In genomic region chr7:110911632-110912031, GRCh38 we compare ENCODE assay signal across 29 cellular contexts.
DNase-seq lines count a peak whose midpoint lies in the region; FAIRE-seq and TF ChIP-seq lines count a peak whose summit lies in the region.
"Had no signal": no experiment of that assay in that cellular context is flagged by ENCODE, and none has a peak within 500 bp of the region (broad histone marks: within the 10 kb centered on the region; RNA-seq: fewer than 3 reads in every experiment).

No MANE protein-coding gene starts in this region.

- H3K27me3 ChIP-seq in neural cell (ENCODE audit: insufficient read depth, low read depth, low read length) = no peaks in the 10 kb centered on the region
- H3K27me3 ChIP-seq: BE2C; BLaER1; BLaER1 treated with 17β-estradiol and CSF1 and Interleukin-3, amounts not matched to agents 10 nM and 100 nM had no signal

- H3K27ac ChIP-seq in neural cell (ENCODE audit: low read length) = no peak overlapping the region
- H3K27ac ChIP-seq: 22Rv1; A549; BLaER1; BLaER1 treated with 17β-estradiol and CSF1 and Interleukin-3, amounts not matched to agents 10 nM and 100 nM; C4-2B had no signal

- no peaks in the 10 kb centered on the region for H3K9me2 ChIP-seq in neural cell (ENCODE audit: insufficient read depth, low read length)

- no peaks in the 10 kb centered on the region for H4K20me1 ChIP-seq in neural cell (ENCODE audit: insufficient read depth)
- H4K20me1 ChIP-seq: BLaER1; BLaER1 treated with 17β-estradiol and CSF1 and Interleukin-3, amounts not matched to agents 10 nM and 100 nM had no signal

- no peaks in the 10 kb centered on the region for H3K36me3 ChIP-seq in neural cell (ENCODE audit: insufficient read depth, low read length)
- H3K36me3 ChIP-seq: BE2C; BLaER1; BLaER1 treated with 17β-estradiol and CSF1 and Interleukin-3, amounts not matched to agents 10 nM and 100 nM had no signal

- no peak for TF ChIP-seq CTCF in D721Med (IDR thresholded peaks at IDR 0.05; ENCODE audit: insufficient read depth, missing control alignments)
- no peak for TF ChIP-seq CTCF in neural cell (IDR thresholded peaks at IDR 0.05; ENCODE audit: poor library complexity, severe bottlenecking)

- H3K4me3 ChIP-seq in neural cell (ENCODE audit: low read length) = no peak overlapping the region
- H3K4me3 ChIP-seq: A549; BLaER1; BLaER1 treated with 17β-estradiol and CSF1 and Interleukin-3, amounts not matched to agents 10 nM and 100 nM had no signal

- H3K79me2 ChIP-seq in neural cell (replicated peaks; ENCODE audit: insufficient read depth, low read length) = no peaks in the 10 kb centered on the region

- H3F3A ChIP-seq in neural cell (ENCODE audit: insufficient read depth, low read length, poor library complexity, severe bottlenecking) = no peaks in the 10 kb centered on the region

- FAIRE-seq in D721Med (lab: Jason Lieb, UNC) (peak; percentile 51), GM19239 (lab: Jason Lieb, UNC) (no peak)
- FAIRE-seq: A549 had no signal

- no peak overlapping the region for H2AFZ ChIP-seq in neural cell (ENCODE audit: low read depth, low read length)

- no peak overlapping the region for H3K4me2 ChIP-seq in neural cell (ENCODE audit: low read length)
- H3K4me2 ChIP-seq: A549; BLaER1; BLaER1 treated with 17β-estradiol and CSF1 and Interleukin-3, amounts not matched to agents 10 nM and 100 nM had no signal

- TF ChIP-seq RAD21 in neural cell (conservative IDR thresholded peaks at IDR 0.05) = no peak

- no peaks in the 10 kb centered on the region for H3K9me3 ChIP-seq in neural cell (ENCODE audit: low read length)
- H3K9me3 ChIP-seq: A549, BE2C, Caco-2 had no signal

- peak; percentile 60 for TF ChIP-seq EP300 in neural cell (conservative IDR thresholded peaks at IDR 0.05; ENCODE audit: poor library complexity, severe bottlenecking)

- no peak overlapping the region for H3K9ac ChIP-seq in neural cell (ENCODE audit: low read length)
- H3K9ac ChIP-seq: BLaER1; BLaER1 treated with 17β-estradiol and CSF1 and Interleukin-3, amounts not matched to agents 10 nM and 100 nM had no signal

- DNase-seq in D721Med (ENCODE audit: insufficient read length, low spot score) = no peak
- no peak for DNase-seq in GM19239 (ENCODE audit: insufficient read length, low spot score)
- DNase-seq in stimulated activated CD4-positive, alpha-beta T cell treated with anti-CD3 and anti-CD28 coated beads, Interleukin-2, amount 100 ng/mL, for 48 hours = no peak
- DNase-seq: 8988T; ACHN; AML-193; BE2C; C1 segment of cervical spinal cord; Caco-2; Calu3; CD4-positive, alpha-beta memory T cell; CD4-positive, alpha-beta T cell; CD4-positive, CD25-positive, alpha-beta regulatory T cell; CD8-positive, alpha-beta memory T cell; CD8-positive, alpha-beta T cell; COR-L47; DMS 273 treated with DMSO at 0.1 percent for 48 hours; DMS153; DMS53; DMS79; DMS79 treated with DMSO at 0.1 percent for 48 hours; DND-41; EL had no signal

TF ChIP-seq in neural cell, 6 proteins besides CTCF, POLR2A, EP300 and RAD21:
- TF ChIP-seq POLR2AphosphoS5 (IDR thresholded peaks at IDR 0.05) (peak; percentile 30), MXI1 (conservative IDR thresholded peaks at IDR 0.05; ENCODE audit: poor library complexity, severe bottlenecking) (no peak), TAF1 (IDR thresholded peaks at IDR 0.05; ENCODE audit: low read depth) (no peak), REST (IDR thresholded peaks at IDR 0.05; ENCODE audit: borderline replicate concordance) (peak; percentile 67)
